15 cellular contexts compared by ENCODE assay signal in the genomic region with DNA sequence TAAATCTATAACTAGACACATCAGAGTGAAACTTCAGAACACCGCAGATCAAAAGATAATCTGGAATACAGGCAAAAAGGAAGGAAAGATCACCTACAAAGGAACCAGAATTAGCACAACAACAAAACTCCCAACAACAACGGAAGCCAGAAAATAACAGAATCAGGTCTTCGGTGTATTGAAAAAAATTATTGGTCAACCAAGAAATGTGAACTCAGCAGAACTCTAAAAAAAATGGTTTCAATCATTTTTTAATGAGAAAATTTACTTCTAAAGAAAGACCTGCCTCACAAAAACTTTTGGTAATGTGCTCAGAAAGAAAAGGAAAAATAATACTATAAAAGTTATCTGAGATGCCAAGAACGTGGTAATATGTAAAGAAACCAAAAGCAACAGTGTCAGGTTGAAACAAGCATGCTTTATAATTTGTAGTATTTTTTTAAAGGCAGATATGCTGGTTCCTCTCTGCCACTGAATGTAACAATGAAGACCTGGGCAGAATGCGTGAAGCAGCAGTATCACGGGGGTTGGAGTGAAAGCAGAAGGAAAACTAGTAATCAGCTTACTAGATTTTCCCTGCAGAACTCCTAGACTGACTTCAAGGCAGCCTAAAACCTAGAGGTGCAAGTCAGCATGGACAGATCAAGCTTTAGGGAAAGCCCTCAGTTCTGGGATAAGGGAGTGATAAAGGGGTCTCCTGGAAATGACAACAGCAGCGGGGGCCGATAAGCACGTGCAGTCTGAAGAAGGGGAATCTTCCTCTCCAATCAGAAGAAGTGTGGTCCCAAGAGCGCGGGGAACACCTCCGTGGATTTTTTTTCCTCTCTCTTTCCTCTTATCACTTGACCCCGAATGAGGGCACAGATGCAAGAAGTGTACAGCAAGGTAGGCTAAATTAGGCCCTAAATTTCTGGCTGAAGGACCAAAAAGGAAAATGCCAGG.
"Had no signal": no experiment of that assay in that cellular context is flagged by ENCODE, and none has a peak within 500 bp of the region (broad histone marks: within the 10 kb centered on the region; RNA-seq: fewer than 3 reads in every experiment).

No MANE protein-coding gene starts in this region.

- H3K9me3 Mint-ChIP-seq: activated naive CD8-positive, alpha-beta T cell treated with anti-CD3 and anti-CD28 coated beads, Interleukin-2, amount 50 U/mL, for 24 hours; activated T-helper 1 cell treated with anti-CD3 and anti-CD28 coated beads, Interleukin-12 subunit alpha, Interleukin-12 subunit beta, Interleukin-2, Interleukin-4 antibody, amounts not matched to agents 30 ng/mL and 10 ng/mL and 1 ng/mL, durations not matched to agents 14 hours and 24 hours and 36 hours; stimulated activated naive CD8-positive, alpha-beta T cell treated with anti-CD3 and anti-CD28 coated beads, Interleukin-15, Interleukin-2, amounts not matched to agents 100 ng/mL and 50 ng/mL, for 24 hours had no signal

- H3K9me3 ChIP-seq: gastrocnemius medialis, left lung, upper lobe of right lung had no signal

- DNase-seq: activated naive CD4-positive, alpha-beta T cell treated with Interleukin-2 at 50 U/mL for 16 hours; activated naive CD8-positive, alpha-beta T cell treated with anti-CD3 and anti-CD28 coated beads, Interleukin-2, amount 50 U/mL, for 24 hours; central memory CD4-positive, alpha-beta T cell; cortex of kidney; effector CD8-positive, alpha-beta T cell; gastrocnemius medialis; heart right ventricle; left lung; mesenchymal stem cell; stimulated activated CD4-positive, alpha-beta T cell treated with anti-CD3 and anti-CD28 coated beads, Interleukin-12 subunit alpha, Interleukin-12 subunit beta, amount 100 ng/mL, for 4 hours; upper lobe of right lung had no signal

- H3K27me3 Mint-ChIP-seq: stimulated activated naive CD8-positive, alpha-beta T cell treated with anti-CD3 and anti-CD28 coated beads, Interleukin-15, Interleukin-2, amounts not matched to agents 100 ng/mL and 50 ng/mL, for 24 hours had no signal

- H3K27ac ChIP-seq: gastrocnemius medialis, heart right ventricle, left lung, upper lobe of right lung, VCaP had no signal

- FAIRE-seq: keratinocyte had no signal

- H3K27ac Mint-ChIP-seq: activated naive CD8-positive, alpha-beta T cell treated with anti-CD3 and anti-CD28 coated beads, Interleukin-2, amount 50 U/mL, for 24 hours; activated T-helper 1 cell treated with anti-CD3 and anti-CD28 coated beads, Interleukin-12 subunit alpha, Interleukin-12 subunit beta, Interleukin-2, Interleukin-4 antibody, amounts not matched to agents 30 ng/mL and 10 ng/mL and 1 ng/mL, durations not matched to agents 14 hours and 24 hours and 36 hours; stimulated activated naive CD8-positive, alpha-beta T cell treated with anti-CD3 and anti-CD28 coated beads, Interleukin-15, Interleukin-2, amounts not matched to agents 100 ng/mL and 50 ng/mL, for 24 hours had no signal

- H3K4me3 ChIP-seq: gastrocnemius medialis, heart right ventricle, left lung, upper lobe of right lung had no signal

- H3K27me3 ChIP-seq: gastrocnemius medialis, upper lobe of right lung had no signal

- H3K4me3 Mint-ChIP-seq: activated naive CD8-positive, alpha-beta T cell treated with anti-CD3 and anti-CD28 coated beads, Interleukin-2, amount 50 U/mL, for 24 hours; activated T-helper 1 cell treated with anti-CD3 and anti-CD28 coated beads, Interleukin-12 subunit alpha, Interleukin-12 subunit beta, Interleukin-2, Interleukin-4 antibody, amounts not matched to agents 30 ng/mL and 10 ng/mL and 1 ng/mL, durations not matched to agents 14 hours and 24 hours and 36 hours; stimulated activated naive CD8-positive, alpha-beta T cell treated with anti-CD3 and anti-CD28 coated beads, Interleukin-15, Interleukin-2, amounts not matched to agents 100 ng/mL and 50 ng/mL, for 24 hours had no signal

- H3K36me3 ChIP-seq: gastrocnemius medialis, heart right ventricle, left lung, upper lobe of right lung had no signal

- ATAC-seq: activated naive CD8-positive, alpha-beta T cell treated with anti-CD3 and anti-CD28 coated beads, Interleukin-2, amount 50 U/mL, for 24 hours; gastrocnemius medialis; heart right ventricle; left lung; upper lobe of right lung had no signal
